In the genomic region with DNA sequence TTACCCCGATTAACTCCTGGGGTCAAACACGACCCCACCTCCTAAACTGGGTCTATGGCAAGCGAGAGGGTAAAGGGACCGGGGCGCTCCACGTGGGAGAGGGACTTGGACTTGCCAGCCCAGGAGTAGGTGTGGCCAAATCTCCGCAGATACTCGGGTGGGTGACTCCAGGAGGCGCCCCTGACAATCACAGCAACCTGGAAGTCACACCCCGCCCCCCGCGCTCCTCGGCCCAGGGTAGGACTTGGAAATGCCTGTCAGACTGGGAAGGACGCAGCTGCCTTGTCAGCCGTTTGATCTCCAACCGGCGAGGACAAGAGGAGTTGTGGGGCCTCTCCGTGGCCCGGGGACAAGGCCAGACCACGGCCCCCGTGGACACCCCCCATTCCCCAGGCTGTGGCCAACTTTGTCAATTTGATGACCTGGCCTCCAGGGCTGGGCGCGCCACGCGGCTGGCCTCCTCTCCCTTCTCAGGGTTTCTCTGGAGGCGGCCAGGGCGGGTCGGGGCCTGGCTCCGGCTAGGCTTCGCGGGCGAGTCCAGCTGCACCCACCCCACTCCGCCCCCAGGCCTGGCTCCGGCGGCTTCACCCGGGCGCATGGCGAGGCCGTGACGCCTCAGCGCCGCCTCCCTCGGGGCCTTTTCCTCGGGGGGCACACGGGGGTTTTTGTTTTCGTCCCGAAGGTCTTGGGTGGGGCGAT, we compare ENCODE assay signal across 8 cellular contexts. TPM values are rescaled to one million over a fixed set of nuclear protein-coding genes. Genes with fewer than 3 reads are reported as not detected.
DNase-seq lines count a peak whose midpoint lies in the region; ATAC-seq, FAIRE-seq and TF ChIP-seq lines count a peak whose summit lies in the region.

No MANE protein-coding gene starts in this region.

- intact Hi-C loops in adrenal gland (cut with DNase I): no loop called here
- intact Hi-C loops in aorta (cut with DNase I): no loop called here

- TF ChIP-seq POLR2A in adrenal gland (IDR thresholded peaks at IDR 0.05) (no peak), GM12891 (IDR thresholded peaks at IDR 0.05; ENCODE audit: low read depth, low read length) (no peak)

- H3K27me3 ChIP-seq in DND-41 (ENCODE audit: insufficient read depth, low read length, poor library complexity) (peaks cover 13% of the 10 kb centered on the region), adrenal gland (peaks cover 60% of the 10 kb centered on the region), muscle layer of duodenum (ENCODE audit: low read depth, low read length) (peaks cover 30% of the 10 kb centered on the region), aorta (ENCODE audit: control insufficient read depth in 1 of 2, insufficient read depth in 2 of 2, low read length in 1 of 2) (peaks cover 0 to 6% of the 10 kb centered on the region in 2 donors)

- peaks cover 54% of the 10 kb centered on the region for H3K79me2 ChIP-seq in DND-41 (ENCODE audit: insufficient read depth, low read length)

- peak overlapping the region; percentile 85 for H3K9ac ChIP-seq in DND-41 (ENCODE audit: low read depth, low read length)

- 1 to 5% (median 2%) methylated on average over 13 to 48 of the region's 48 CpGs for WGBS in adrenal gland, 4 donors
- 1 to 2% methylated on average over 48 of the region's 48 CpGs for WGBS in aorta, 2 donors

- peak overlapping the region; percentile 58 for H3K27ac ChIP-seq in DND-41 (ENCODE audit: low read length)
- no peak overlapping the region for H3K27ac ChIP-seq in adrenal gland
- H3K27ac ChIP-seq in muscle layer of duodenum (ENCODE audit: low read length): no peak overlapping the region
- H3K27ac ChIP-seq in aorta (ENCODE audit: low read depth in 1 of 2, low read length in 2 of 2): no peak overlapping the region

- peak; percentile 18 for ATAC-seq in DND-41 (ENCODE audit: insufficient read depth, low read depth)
- ATAC-seq in aorta (ENCODE audit: low FRiP score): peak; percentile 4
- no peak for ATAC-seq in HG03354 (IDR thresholded peaks at IDR 0.05; ENCODE audit: poor library complexity, severe bottlenecking, unreplicated experiment)

- H3K36me3 ChIP-seq in DND-41 (ENCODE audit: insufficient read depth, low read length): peaks cover 10% of the 10 kb centered on the region
- no peaks in the 10 kb centered on the region for H3K36me3 ChIP-seq in adrenal gland (replicated peaks in 1 of 2)
- H3K36me3 ChIP-seq in muscle layer of duodenum (ENCODE audit: control insufficient read depth in 1 of 2, insufficient read depth in 2 of 2, low read length in 2 of 2): no peaks in the 10 kb centered on the region
- no peaks in the 10 kb centered on the region for H3K36me3 ChIP-seq in aorta (ENCODE audit: control insufficient read depth in 1 of 2, insufficient read depth in 2 of 2, low read length in 1 of 2)

- H3K9me3 ChIP-seq in DND-41 (ENCODE audit: insufficient read depth, low read length, severe bottlenecking) (no peaks in the 10 kb centered on the region), adrenal gland (replicated peaks in 1 of 3) (no peaks in the 10 kb centered on the region), muscle layer of duodenum (ENCODE audit: control insufficient read depth in 1 of 2, low read length in 2 of 2) (no peaks in the 10 kb centered on the region), aorta (ENCODE audit: control insufficient read depth, low read length) (no peaks in the 10 kb centered on the region)

- FAIRE-seq in GM12891 (lab: Jason Lieb, UNC): no peak

- H3K4me3 ChIP-seq in DND-41 (ENCODE audit: low read depth in 1 of 2, low read length in 2 of 2) (peak overlapping the region; percentile 27 to 69; a peak in 3 of 4 replicates), adrenal gland (no peak overlapping the region), muscle layer of duodenum (ENCODE audit: low read depth in 1 of 2, low read length in 2 of 2) (peak overlapping the region; percentile 57 to 64), aorta (ENCODE audit: low read length in 2 of 2) (no peak overlapping the region)

- peak overlapping the region; percentile 78 for H3K4me2 ChIP-seq in DND-41 (ENCODE audit: insufficient read depth, low read length)

- TF ChIP-seq CTCF in DND-41 (IDR thresholded peaks at IDR 0.05; ENCODE audit: borderline replicate concordance, extremely low read depth, low read length, poor library complexity, severe bottlenecking) (no peak), adrenal gland (IDR thresholded peaks at IDR 0.05) (no peak)

- DNase-seq in DND-41 (peak; percentile 78), NCI-H345 (lab: John Stamatoyannopoulos, UW) (peak; percentile 81), adrenal gland (peak in 4 of 7 donors; percentile 20 to 38 (median 29)), aorta (no peak), amniotic stem cell (lab: John Stamatoyannopoulos, UW) (no peak), GM12891 (ENCODE audit: insufficient read length, low spot score) (no peak)

- peaks cover 9% of the 10 kb centered on the region for H4K20me1 ChIP-seq in DND-41 (ENCODE audit: insufficient read depth, low read length)

- H2AFZ ChIP-seq in DND-41 (ENCODE audit: low read depth, low read length): peak overlapping the region; percentile 41

- H3K4me1 ChIP-seq in DND-41 (ENCODE audit: insufficient read depth, low read length) (peaks cover 26% of the 10 kb centered on the region), adrenal gland (replicated peaks in 1 of 2) (peaks cover 6 to 17% of the 10 kb centered on the region in 2 donors), muscle layer of duodenum (ENCODE audit: control insufficient read depth in 1 of 2, insufficient read depth in 2 of 2, low read length in 2 of 2) (peaks cover 0 to 50% of the 10 kb centered on the region in 2 donors), aorta (ENCODE audit: control insufficient read depth in 1 of 2, insufficient read depth in 2 of 2, low read length in 2 of 2) (peaks cover 0 to 4% of the 10 kb centered on the region in 2 donors)

TF ChIP-seq in GM12891, 5 proteins besides CTCF, POLR2A, EP300 and RAD21:
- TF ChIP-seq PAX5 (IDR thresholded peaks at IDR 0.05; ENCODE audit: insufficient read depth, low read length, severe bottlenecking) (no peak), POLR2AphosphoS5 (IDR thresholded peaks at IDR 0.05; ENCODE audit: low read depth, low read length) (no peak), POU2F2 (IDR thresholded peaks at IDR 0.05; ENCODE audit: low read depth, low read length) (no peak), TAF1 (IDR thresholded peaks at IDR 0.05; ENCODE audit: low read depth, low read length) (no peak), SPI1 (IDR thresholded peaks at IDR 0.05; ENCODE audit: low read depth, low read length) (no peak)

RNA-seq across cellular contexts. Expression of gene BCL11B, which starts 1.2 kb away (rescaled TPM):
- 1 to 10 TPM in 2 of 8 donors, under 1 TPM in 6; 0.24 to 1.1 (median 0.61) TPM for total RNA-seq in adrenal gland
- under 1 TPM; 0.24 to 0.49 (median 0.24) TPM for polyA plus RNA-seq in adrenal gland
- total RNA-seq in aorta: 1 to 10 TPM in 1 of 2 donors, under 1 TPM in 1; 0.58 to 1.3 TPM
- polyA plus RNA-seq in aorta: under 1 TPM in 1 of 2 donors, not detected in 1; 0.13 TPM
- polyA plus RNA-seq in GM12891 (2012; ENCODE audit: low read depth, missing spikeins): 0.14 TPM

Comparison
In these comparisons a context has a peak if more than half of its experiments do, and no peak if none do; other contexts are left out.
1. DNase-seq: peak in DND-41 (single experiment), NCI-H345 (single experiment) and adrenal gland (4 of 7); none in aorta (0 of 2), amniotic stem cell (single experiment) and GM12891 (single experiment).
2. H3K4me3 ChIP-seq: peak in DND-41 (2 of 2) and muscle layer of duodenum (2 of 2); none in adrenal gland (0 of 4) and aorta (0 of 2).